In the genomic region with DNA sequence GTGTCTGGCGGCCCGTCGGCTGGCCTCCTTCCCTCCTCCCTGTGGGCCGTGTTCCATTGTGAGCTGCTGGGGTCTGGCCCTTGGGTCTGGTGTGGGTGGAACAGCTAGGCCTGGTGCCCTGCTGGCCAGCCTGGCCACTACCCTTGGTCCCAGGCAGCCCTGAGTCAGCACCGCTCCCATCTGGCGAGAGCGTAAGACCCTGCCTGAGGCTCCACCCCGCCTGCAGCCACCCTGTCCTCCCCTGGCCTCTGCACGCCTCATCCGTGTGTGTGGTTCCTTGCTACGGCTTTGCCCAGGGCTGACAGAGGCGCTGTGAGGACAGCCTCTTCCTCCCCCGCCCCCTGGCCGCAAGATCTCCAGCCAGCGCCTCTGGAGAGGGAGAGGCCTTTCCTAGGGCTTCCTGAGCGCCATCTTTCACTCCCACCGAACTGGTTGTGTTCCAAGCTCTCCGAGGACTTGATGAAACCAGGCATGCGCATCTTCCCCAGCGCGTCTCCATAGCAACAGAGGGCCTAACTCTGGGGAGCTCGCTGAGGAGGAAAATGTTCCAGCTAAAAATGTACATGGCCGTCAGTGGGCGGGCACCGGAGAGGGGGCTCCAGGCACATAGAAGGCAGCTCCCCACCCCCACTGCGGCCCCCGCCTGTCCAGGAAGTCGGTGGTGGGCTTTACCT, we compare ENCODE assay signal across 8 cellular contexts.
DNase-seq lines count a peak whose midpoint lies in the region; ATAC-seq and TF ChIP-seq lines count a peak whose summit lies in the region.

No MANE protein-coding gene starts in this region.

- H3K4ac ChIP-seq in neuronal stem cell (ENCODE audit: low read length) = peak overlapping the region; percentile 26

- H2AK5ac ChIP-seq in neuronal stem cell (ENCODE audit: low read depth, low read length) = peak overlapping the region; percentile 40

- H3K27ac ChIP-seq in SJCRH30 (peak overlapping the region; percentile 91), neuronal stem cell (replicated peaks; ENCODE audit: low read length) (peak overlapping the region; percentile 47)

- H3K14ac ChIP-seq in neuronal stem cell (ENCODE audit: low read length) = no peak overlapping the region

- no peak overlapping the region for H4K91ac ChIP-seq in neuronal stem cell (ENCODE audit: low read depth, low read length, poor library complexity)

- H3K4me2 ChIP-seq in neuronal stem cell (ENCODE audit: insufficient read depth, low read length, poor library complexity, severe bottlenecking) = no peak overlapping the region

- H3K36me3 ChIP-seq in SJCRH30 (no peaks in the 10 kb centered on the region), neuronal stem cell (replicated peaks in 1 of 2; ENCODE audit: control insufficient read depth in 2 of 2, insufficient read depth in 2 of 2, low read length in 2 of 2) (peaks cover 0 to 3% of the 10 kb centered on the region in 2 donors)

- no peaks in the 10 kb centered on the region for H3K27me3 ChIP-seq in SJCRH30
- no peaks in the 10 kb centered on the region for H3K27me3 ChIP-seq in neuronal stem cell (ENCODE audit: control insufficient read depth in 3 of 3, insufficient read depth in 3 of 3, low read depth in 1 of 3, low read length in 3 of 3)

- peak; percentile 95 for DNase-seq in HCEC 1CT
- no peak for DNase-seq in SJCRH30
- DNase-seq in fibroblast of mammary gland (ENCODE audit: low read depth) = peak; percentile 99
- DNase-seq in neuronal stem cell (ENCODE audit: low spot score) = no peak
- no peak for DNase-seq in NCI-H774 (lab: John Stamatoyannopoulos, UW)
- no peak for DNase-seq in DMS53 (lab: John Stamatoyannopoulos, UW)

- H3K4me3 ChIP-seq in SJCRH30 (no peak overlapping the region), fibroblast of mammary gland (ENCODE audit: control insufficient read depth, low read depth, low read length) (no peak overlapping the region), neuronal stem cell (ENCODE audit: low read length in 2 of 2) (no peak overlapping the region)

- H4K8ac ChIP-seq in neuronal stem cell (ENCODE audit: low read depth, low read length) = peak overlapping the region; percentile 52

- no peak overlapping the region for H3K23ac ChIP-seq in neuronal stem cell (ENCODE audit: low read depth, low read length, poor library complexity)

- ATAC-seq in GM21576 (IDR thresholded peaks at IDR 0.05; ENCODE audit: unreplicated experiment) (no peak), HG03521 (IDR thresholded peaks at IDR 0.05; ENCODE audit: unreplicated experiment) (no peak)

- H2BK120ac ChIP-seq in neuronal stem cell (ENCODE audit: low read depth, low read length) = no peak overlapping the region

- H3K9me3 ChIP-seq in SJCRH30 (replicated peaks) (no peaks in the 10 kb centered on the region), neuronal stem cell (replicated peaks in 1 of 2; ENCODE audit: control insufficient read depth in 2 of 2, insufficient read depth in 1 of 2, low read depth in 1 of 2, low read length in 2 of 2) (no peaks in the 10 kb centered on the region)

- peak; percentile 41 for TF ChIP-seq CTCF in fibroblast of mammary gland (conservative IDR thresholded peaks at IDR 0.05; ENCODE audit: control insufficient read depth, insufficient read depth, low read depth, low read length)

- H2BK5ac ChIP-seq in neuronal stem cell (ENCODE audit: low read length) = peak overlapping the region; percentile 78

- H3K9ac ChIP-seq in neuronal stem cell (ENCODE audit: low read depth, low read length, poor library complexity) = no peak overlapping the region

- H2BK12ac ChIP-seq in neuronal stem cell (ENCODE audit: low read length) = no peak overlapping the region

- H3K18ac ChIP-seq in neuronal stem cell (ENCODE audit: low read length) = peak overlapping the region; percentile 96

- H2AFZ ChIP-seq in neuronal stem cell (ENCODE audit: low read length) = no peak overlapping the region

- H2BK15ac ChIP-seq in neuronal stem cell (ENCODE audit: low read length) = peak overlapping the region; percentile 15

- WGBS in neuronal stem cell (ENCODE audit: extremely low coverage in 2 of 2, insufficient read length in 2 of 2, insufficient replicate concordance in 1 of 2), 2 donors = no CpG with 5 or more reads among the region's 28 CpGs

- H3K4me1 ChIP-seq in SJCRH30 (peaks cover 51% of the 10 kb centered on the region), neuronal stem cell (ENCODE audit: control insufficient read depth in 2 of 2, insufficient read depth in 1 of 2, low read depth in 1 of 2, low read length in 2 of 2) (peaks cover 30 to 41% of the 10 kb centered on the region in 2 donors)

- H3K79me1 ChIP-seq in neuronal stem cell (ENCODE audit: low read depth, low read length) = no peaks in the 10 kb centered on the region

Comparison
In these comparisons a context has a peak if more than half of its experiments do, and no peak if none do; other contexts are left out.
1. DNase-seq: peak in HCEC 1CT (single experiment) and fibroblast of mammary gland (single experiment); none in SJCRH30 (0 of 2), neuronal stem cell (single experiment), NCI-H774 (single experiment) and DMS53 (single experiment).